Comparison of ENCODE assay signal across 11 cellular contexts in the genomic region with DNA sequence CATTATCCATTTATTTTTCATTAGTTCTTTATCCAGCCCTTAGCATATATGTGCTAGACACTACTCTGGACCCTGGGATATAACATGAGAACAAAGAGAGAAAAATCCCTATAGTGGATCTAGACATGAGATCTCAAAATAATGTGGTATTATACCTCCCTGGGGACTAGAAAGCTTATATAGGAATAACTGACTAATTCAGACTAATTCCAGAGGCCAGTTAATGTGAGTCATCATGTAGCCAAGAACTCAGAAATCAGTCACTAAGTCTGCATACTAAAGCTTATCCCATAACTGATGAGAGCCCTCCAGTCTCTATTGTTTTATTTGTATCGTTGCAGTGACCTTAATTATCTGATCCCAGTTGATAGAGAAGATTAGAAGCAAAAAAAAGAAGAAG.
DNase-seq lines count a peak whose midpoint lies in the region; ATAC-seq and TF ChIP-seq lines count a peak whose summit lies in the region.
"Had no signal": no experiment of that assay in that cellular context is flagged by ENCODE, and none has a peak within 500 bp of the region (broad histone marks: within the 10 kb centered on the region; RNA-seq: fewer than 3 reads in every experiment).

No MANE protein-coding gene starts in this region.

- H3K4me3 ChIP-seq in GM23248 = no peak overlapping the region
- no peak overlapping the region for H3K4me3 ChIP-seq in SJSA1
- no peak overlapping the region for H3K4me3 ChIP-seq in fibroblast of lung (replicated peaks in 1 of 4; ENCODE audit: control extremely low read depth in 1 of 4, insufficient read depth in 1 of 4, low read depth in 3 of 4, low read length in 4 of 4)
- H3K4me3 ChIP-seq in skeletal muscle satellite cell (ENCODE audit: low read length) = no peak overlapping the region
- H3K4me3 ChIP-seq: GM23338, prostate gland had no signal

- H3K9ac ChIP-seq in GM23248 (peak overlapping the region; percentile 32; the same call in 1 of the 2 replicates), fibroblast of lung (ENCODE audit: insufficient read depth, low read length) (no peak overlapping the region), skeletal muscle satellite cell (ENCODE audit: low read depth, low read length) (peak overlapping the region; percentile 19)

- no peak overlapping the region for H2AFZ ChIP-seq in GM23248
- H2AFZ ChIP-seq in fibroblast of lung (ENCODE audit: low read length) = no peak overlapping the region
- H2AFZ ChIP-seq: GM23338 had no signal

- TF ChIP-seq CTCF in fibroblast of lung (conservative IDR thresholded peaks at IDR 0.05 in 1 of 2, IDR thresholded peaks at IDR 0.05 in 1 of 2; ENCODE audit: low read depth in 1 of 2, low read length in 2 of 2) = no peak

- peaks cover 32% of the 10 kb centered on the region; the same call in 1 of the 2 replicates for H3K36me3 ChIP-seq in GM23248 (ENCODE audit: low read depth)
- H3K36me3 ChIP-seq in SJSA1 = 0 out of 2 replicates have a peak, but pooled peaks cover 4% of the 10 kb centered on the region
- no peaks in the 10 kb centered on the region for H3K36me3 ChIP-seq in fibroblast of lung (ENCODE audit: control insufficient read depth, insufficient read depth, low read length)
- peaks cover 9% of the 10 kb centered on the region for H3K36me3 ChIP-seq in skeletal muscle satellite cell (ENCODE audit: insufficient read depth, low read length)
- H3K36me3 ChIP-seq: prostate gland had no signal

- no peak for TF ChIP-seq POLR2A in GM18505 (IDR thresholded peaks at IDR 0.05; ENCODE audit: borderline replicate concordance, extremely low read depth, insufficient read depth, insufficient read length)

- ATAC-seq in GM18505 (IDR thresholded peaks at IDR 0.05; ENCODE audit: unreplicated experiment) = no peak
- ATAC-seq: GM23338 had no signal

- H3K4me2 ChIP-seq in GM23248 (ENCODE audit: unreplicated experiment) (peak overlapping the region; percentile 55), fibroblast of lung (ENCODE audit: extremely low read depth, insufficient read depth, low read length) (no peak overlapping the region), skeletal muscle satellite cell (ENCODE audit: low read length) (peak overlapping the region; percentile 18)
- H3K4me2 ChIP-seq: GM23338 had no signal

- 0 to 2% methylated on average over 1 of the region's 1 CpG for WGBS in GM23248 (ENCODE audit: low coverage in 1 of 2, low lambda C conversion rate in 2 of 2, missing lambda C conversion rate in 2 of 2), 2 experiments

- peak overlapping the region; percentile 73 for H3K27ac ChIP-seq in GM23248
- H3K27ac ChIP-seq in SJSA1 = peak overlapping the region; percentile 25
- H3K27ac ChIP-seq in fibroblast of lung (ENCODE audit: insufficient read depth, low read length) = peak overlapping the region; percentile 30
- H3K27ac ChIP-seq: prostate gland had no signal

- in situ Hi-C loops in GM23248 (cut with MboI) = no loop called here

- H3K9me3 ChIP-seq in GM23248 (ENCODE audit: low read depth) = no peaks in the 10 kb centered on the region
- H3K9me3 ChIP-seq in SJSA1 (replicated peaks) = no peaks in the 10 kb centered on the region
- H3K9me3 ChIP-seq in fibroblast of lung (ENCODE audit: control insufficient read depth, insufficient read depth, low read depth, low read length) = no peaks in the 10 kb centered on the region
- H3K9me3 ChIP-seq in skeletal muscle satellite cell (replicated peaks; ENCODE audit: low read length) = no peaks in the 10 kb centered on the region
- H3K9me3 ChIP-seq: Caco-2, prostate gland had no signal

- H3K27me3 ChIP-seq in GM23248 (replicated peaks; ENCODE audit: insufficient read depth) = no peaks in the 10 kb centered on the region
- no peaks in the 10 kb centered on the region for H3K27me3 ChIP-seq in SJSA1 (replicated peaks)
- no peaks in the 10 kb centered on the region for H3K27me3 ChIP-seq in fibroblast of lung (ENCODE audit: control insufficient read depth, insufficient read depth, low read length)
- H3K27me3 ChIP-seq in skeletal muscle satellite cell (ENCODE audit: control insufficient read depth, insufficient read depth, low read length) = no peaks in the 10 kb centered on the region

- H4K20me1 ChIP-seq in GM23248 (ENCODE audit: insufficient read depth) (no peaks in the 10 kb centered on the region), fibroblast of lung (ENCODE audit: control insufficient read depth, extremely low read depth, insufficient read depth, low read length) (no peaks in the 10 kb centered on the region)

- peaks cover 31% of the 10 kb centered on the region for H3F3A ChIP-seq in GM23248 (ENCODE audit: insufficient read depth)

- H3K4me1 ChIP-seq in GM23248 (ENCODE audit: insufficient read depth) (peaks cover 45% of the 10 kb centered on the region), SJSA1 (replicated peaks) (peaks cover 44% of the 10 kb centered on the region), fibroblast of lung (ENCODE audit: control insufficient read depth, extremely low read depth, insufficient read depth, low read length) (peaks cover 7% of the 10 kb centered on the region), skeletal muscle satellite cell (ENCODE audit: control insufficient read depth, insufficient read depth, low read length) (peaks cover 49% of the 10 kb centered on the region)
- H3K4me1 ChIP-seq: Caco-2, prostate gland had no signal

- H3K79me2 ChIP-seq in GM23248 (ENCODE audit: insufficient read depth) (peaks cover 5% of the 10 kb centered on the region; the same call in 1 of the 2 replicates), fibroblast of lung (ENCODE audit: control insufficient read depth, insufficient read depth, low read length) (no peaks in the 10 kb centered on the region)

- DNase-seq in GM23248 (peak; percentile 97), SJSA1 (ENCODE audit: low read depth in 1 of 2, low spot score in 2 of 2) (peak in 1 of 2 experiments; percentile 59), fibroblast of lung (ENCODE audit: low read depth in 2 of 2) (peak; percentile 83 to 91), SIG-M5 treated with dmso at 0.1 percent for 504 hours (lab: John Stamatoyannopoulos, UW; ENCODE audit: unreplicated experiment) (no peak), HuH-7.5 (ENCODE audit: low spot score) (no peak)
- DNase-seq: Caco-2, NCI-H1105 treated with DMSO at 0.1 percent for 48 hours had no signal

- H3K9me2 ChIP-seq in GM23248 (ENCODE audit: insufficient read depth) = no peaks in the 10 kb centered on the region

Comparison
In these comparisons a context has a peak if more than half of its experiments do, and no peak if none do; other contexts are left out.
1. DNase-seq: peak in GM23248 (single experiment) and fibroblast of lung (2 of 2); none in SIG-M5 treated with dmso at 0.1 percent for 504 hours (single experiment) and HuH-7.5 (single experiment).
2. Peak in every context shown above with its lines, with median percentiles within 50 percentile points of each other: H3K27ac ChIP-seq.